9 cellular contexts compared by ENCODE assay signal in the genomic region with DNA sequence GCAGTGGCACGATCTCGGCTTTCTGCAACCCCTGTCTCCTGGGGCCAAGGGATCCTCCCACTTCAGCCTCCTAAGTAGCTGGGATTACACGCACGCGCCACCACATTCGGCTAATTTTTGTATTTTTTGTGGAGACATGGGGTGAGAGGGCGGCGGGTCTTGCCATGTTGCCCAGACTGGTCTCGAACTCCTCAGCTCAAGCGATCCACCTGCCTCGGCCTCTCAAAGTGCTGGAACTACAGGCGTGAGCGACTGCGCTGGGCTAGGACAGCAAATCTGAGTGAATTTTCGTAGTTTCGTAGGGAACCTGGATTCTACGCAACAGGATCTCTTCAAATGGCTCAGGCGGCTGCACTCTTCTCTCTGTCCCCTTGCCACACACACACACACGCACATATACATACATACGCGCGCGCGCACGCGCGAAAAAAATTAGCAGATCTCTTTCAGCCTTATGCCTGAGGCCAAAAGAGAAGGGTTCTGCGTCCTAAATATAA. TPM values are rescaled to one million over a fixed set of nuclear protein-coding genes. Genes with fewer than 3 reads are reported as not detected.
DNase-seq lines count a peak whose midpoint lies in the region; ATAC-seq and TF ChIP-seq lines count a peak whose summit lies in the region.
"Had no signal": no experiment of that assay in that cellular context is flagged by ENCODE, and none has a peak within 500 bp of the region (broad histone marks: within the 10 kb centered on the region; RNA-seq: fewer than 3 reads in every experiment).

No MANE protein-coding gene starts in this region.

- no peaks in the 10 kb centered on the region for H3K9me3 Mint-ChIP-seq in activated CD4-positive, alpha-beta T cell treated with anti-CD3 and anti-CD28 coated beads, Interleukin-2, amount 10 ng/mL, durations not matched to agents 7 days and 5 days
- H3K9me3 Mint-ChIP-seq in activated B cell treated with CpG ODN at 0.5 μM for 24 hours = no peaks in the 10 kb centered on the region

- no peaks in the 10 kb centered on the region for H3K9me3 ChIP-seq in right atrium auricular region

- H3K4me3 Mint-ChIP-seq in activated CD4-positive, alpha-beta T cell treated with anti-CD3 and anti-CD28 coated beads, Interleukin-2, amount 10 ng/mL, durations not matched to agents 7 days and 5 days = peak overlapping the region; percentile 65
- H3K4me3 Mint-ChIP-seq in activated B cell treated with CpG ODN at 0.5 μM for 24 hours = peak overlapping the region; percentile 64

- peak overlapping the region; percentile 43 to 50 for H3K27ac ChIP-seq in right atrium auricular region

- peaks cover 0 to 22% of the 10 kb centered on the region in 2 donors for H3K4me1 ChIP-seq in right atrium auricular region

- CTCF ChIA-PET in activated CD4-positive, alpha-beta T cell treated with anti-CD3 and anti-CD28 coated beads, Interleukin-2, amount 10 ng/mL, durations not matched to agents 7 days and 5 days (lab: Charles Lee) = no interaction called here
- CTCF ChIA-PET in activated B cell treated with CpG ODN at 0.5 μM for 24 hours (lab: Charles Lee) = interaction anchor here (1.5 to 2.6 kb wide), 3 partner anchors 18 to 234 kb away, joined by 3 to 8 read pairs (median 7); a partner anchor contains a TSS

- H3K36me3 ChIP-seq in right atrium auricular region = no peaks in the 10 kb centered on the region

- no peaks in the 10 kb centered on the region for H3K27me3 ChIP-seq in right atrium auricular region

- H3K27ac Mint-ChIP-seq in activated CD4-positive, alpha-beta T cell treated with anti-CD3 and anti-CD28 coated beads, Interleukin-2, amount 10 ng/mL, durations not matched to agents 7 days and 5 days = peak overlapping the region; percentile 85
- H3K27ac Mint-ChIP-seq in activated B cell treated with CpG ODN at 0.5 μM for 24 hours = no peak overlapping the region

- POLR2A ChIA-PET in activated CD4-positive, alpha-beta T cell treated with anti-CD3 and anti-CD28 coated beads, Interleukin-2, amount 10 ng/mL, durations not matched to agents 7 days and 5 days (lab: Charles Lee) = no interaction called here
- POLR2A ChIA-PET in activated B cell treated with CpG ODN at 0.5 μM for 24 hours (lab: Charles Lee) = interaction anchor here (0.6 to 2.0 kb wide), 2 partner anchors 16 to 20 kb away, joined by 5 to 13 read pairs; a partner anchor contains a TSS

- peak; percentile 22 for DNase-seq in activated CD4-positive, alpha-beta T cell treated with anti-CD3 and anti-CD28 coated beads, Interleukin-2, amount 10 ng/mL, durations not matched to agents 7 days and 5 days
- no peak for DNase-seq in activated CD4-positive, alpha-beta T cell treated with anti-CD3 and anti-CD28 coated beads for 48 hours
- DNase-seq in activated B cell treated with CpG ODN at 0.5 μM for 24 hours = no peak
- no peak for DNase-seq in right atrium auricular region (ENCODE audit: low spot score)
- DNase-seq in stimulated activated naive CD8-positive, alpha-beta T cell treated with anti-CD3 and anti-CD28 coated beads, Interleukin-15, Interleukin-2, amounts not matched to agents 100 U/mL and 50 U/mL, for 24 hours = peak; percentile 30
- DNase-seq in retina = no peak
- no peak for DNase-seq in SKM-1 (lab: John Stamatoyannopoulos, UW; ENCODE audit: unreplicated experiment)

- peaks cover 48% of the 10 kb centered on the region for H3K4me1 Mint-ChIP-seq in activated CD4-positive, alpha-beta T cell treated with anti-CD3 and anti-CD28 coated beads, Interleukin-2, amount 10 ng/mL, durations not matched to agents 7 days and 5 days
- peaks cover 42% of the 10 kb centered on the region for H3K4me1 Mint-ChIP-seq in activated B cell treated with CpG ODN at 0.5 μM for 24 hours

- peaks cover 2% of the 10 kb centered on the region for H3K36me3 Mint-ChIP-seq in activated CD4-positive, alpha-beta T cell treated with anti-CD3 and anti-CD28 coated beads, Interleukin-2, amount 10 ng/mL, durations not matched to agents 7 days and 5 days (ENCODE audit: low read depth)
- H3K36me3 Mint-ChIP-seq in activated B cell treated with CpG ODN at 0.5 μM for 24 hours (ENCODE audit: low read depth) = peaks cover 23% of the 10 kb centered on the region

- TF ChIP-seq CTCF in activated B cell treated with CpG ODN at 0.5 μM for 24 hours (IDR thresholded peaks at IDR 0.05) = no peak
- no peak for TF ChIP-seq CTCF in right atrium auricular region (IDR thresholded peaks at IDR 0.05)

- ATAC-seq in activated B cell treated with CpG ODN at 0.5 μM for 24 hours (ENCODE audit: low read depth) (no peak), HG02798 (IDR thresholded peaks at IDR 0.05; ENCODE audit: poor library complexity, unreplicated experiment) (no peak)
- ATAC-seq in stimulated activated naive CD8-positive, alpha-beta T cell treated with anti-CD3 and anti-CD28 coated beads, Interleukin-15, Interleukin-2, amounts not matched to agents 100 U/mL and 50 U/mL, for 24 hours = no peak

- H3K27me3 Mint-ChIP-seq in activated CD4-positive, alpha-beta T cell treated with anti-CD3 and anti-CD28 coated beads, Interleukin-2, amount 10 ng/mL, durations not matched to agents 7 days and 5 days = no peaks in the 10 kb centered on the region
- no peaks in the 10 kb centered on the region for H3K27me3 Mint-ChIP-seq in activated B cell treated with CpG ODN at 0.5 μM for 24 hours

- intact Hi-C loops in activated B cell treated with CpG ODN at 0.5 μM for 24 hours (cut with micrococcal nuclease) = loop anchor here (1.0 kb wide), 4 partner anchors 14 to 113 kb away; a partner anchor contains a TSS

- peak overlapping the region; percentile 76 to 79 for H3K4me3 ChIP-seq in right atrium auricular region

RNA-seq across cellular contexts. Expression of a gene that starts 0.4 kb away (rescaled TPM):
- total RNA-seq in activated CD4-positive, alpha-beta T cell treated with anti-CD3 and anti-CD28 coated beads, Interleukin-2, amount 10 ng/mL, durations not matched to agents 7 days and 5 days = 1 to 10 TPM; 4.1 to 5.0 TPM
- 1.9 and 2.1 TPM in 2 replicates for total RNA-seq in activated B cell treated with CpG ODN at 0.5 μM for 24 hours
- 1 to 10 TPM; 1.6 to 4.5 TPM for total RNA-seq in right atrium auricular region

RNA-seq across cellular contexts. Expression of a gene that starts 0.7 kb away (rescaled TPM):
- 10 to 100 TPM; 41.2 to 42.6 TPM for total RNA-seq in activated CD4-positive, alpha-beta T cell treated with anti-CD3 and anti-CD28 coated beads, Interleukin-2, amount 10 ng/mL, durations not matched to agents 7 days and 5 days
- total RNA-seq in activated B cell treated with CpG ODN at 0.5 μM for 24 hours (31.9 and 34.5 TPM in 2 replicates), right atrium auricular region (10 to 100 TPM; 14.3 to 14.9 TPM)

RNA-seq across cellular contexts. Expression of a gene that starts 19.9 kb away (rescaled TPM):
- 1 to 10 TPM; 9.0 to 9.7 TPM for total RNA-seq in activated CD4-positive, alpha-beta T cell treated with anti-CD3 and anti-CD28 coated beads, Interleukin-2, amount 10 ng/mL, durations not matched to agents 7 days and 5 days
- total RNA-seq in activated B cell treated with CpG ODN at 0.5 μM for 24 hours (13.1 and 14.1 TPM in 2 replicates), right atrium auricular region (10 to 100 TPM; 24.7 to 25.9 TPM)

RNA-seq across cellular contexts. Expression of a gene that starts 20.4 kb away (rescaled TPM):
- total RNA-seq in activated CD4-positive, alpha-beta T cell treated with anti-CD3 and anti-CD28 coated beads, Interleukin-2, amount 10 ng/mL, durations not matched to agents 7 days and 5 days = 10 to 100 TPM; 14.1 to 14.9 TPM
- 14.5 and 17.3 TPM in 2 replicates for total RNA-seq in activated B cell treated with CpG ODN at 0.5 μM for 24 hours
- total RNA-seq in right atrium auricular region = 10 to 100 TPM in 1 of 2 donors, 1 to 10 TPM in 1; 8.9 to 16.4 TPM

RNA-seq across cellular contexts. Expression of a gene that starts 35.9 kb away (rescaled TPM):
- under 1 TPM; 0.50 to 0.79 TPM for total RNA-seq in activated CD4-positive, alpha-beta T cell treated with anti-CD3 and anti-CD28 coated beads, Interleukin-2, amount 10 ng/mL, durations not matched to agents 7 days and 5 days
- 0.29 and 0.42 TPM in 2 replicates for total RNA-seq in activated B cell treated with CpG ODN at 0.5 μM for 24 hours
- under 1 TPM in 1 of 2 donors, not detected in 1; 0.28 TPM for total RNA-seq in right atrium auricular region
- total RNA-seq: temporal lobe had no signal

Comparison
In these comparisons a context has a peak if more than half of its experiments do, and no peak if none do; other contexts are left out.
1. DNase-seq: peak in activated CD4-positive, alpha-beta T cell treated with anti-CD3 and anti-CD28 coated beads, Interleukin-2, amount 10 ng/mL, durations not matched to agents 7 days and 5 days (single experiment) and stimulated activated naive CD8-positive, alpha-beta T cell treated with anti-CD3 and anti-CD28 coated beads, Interleukin-15, Interleukin-2, amounts not matched to agents 100 U/mL and 50 U/mL, for 24 hours (single experiment); none in activated CD4-positive, alpha-beta T cell treated with anti-CD3 and anti-CD28 coated beads for 48 hours (single experiment), activated B cell treated with CpG ODN at 0.5 μM for 24 hours (single experiment), right atrium auricular region (single experiment), retina (single experiment) and SKM-1 (single experiment).